Comparison of ENCODE assay signal across 9 cellular contexts in the genomic region with DNA sequence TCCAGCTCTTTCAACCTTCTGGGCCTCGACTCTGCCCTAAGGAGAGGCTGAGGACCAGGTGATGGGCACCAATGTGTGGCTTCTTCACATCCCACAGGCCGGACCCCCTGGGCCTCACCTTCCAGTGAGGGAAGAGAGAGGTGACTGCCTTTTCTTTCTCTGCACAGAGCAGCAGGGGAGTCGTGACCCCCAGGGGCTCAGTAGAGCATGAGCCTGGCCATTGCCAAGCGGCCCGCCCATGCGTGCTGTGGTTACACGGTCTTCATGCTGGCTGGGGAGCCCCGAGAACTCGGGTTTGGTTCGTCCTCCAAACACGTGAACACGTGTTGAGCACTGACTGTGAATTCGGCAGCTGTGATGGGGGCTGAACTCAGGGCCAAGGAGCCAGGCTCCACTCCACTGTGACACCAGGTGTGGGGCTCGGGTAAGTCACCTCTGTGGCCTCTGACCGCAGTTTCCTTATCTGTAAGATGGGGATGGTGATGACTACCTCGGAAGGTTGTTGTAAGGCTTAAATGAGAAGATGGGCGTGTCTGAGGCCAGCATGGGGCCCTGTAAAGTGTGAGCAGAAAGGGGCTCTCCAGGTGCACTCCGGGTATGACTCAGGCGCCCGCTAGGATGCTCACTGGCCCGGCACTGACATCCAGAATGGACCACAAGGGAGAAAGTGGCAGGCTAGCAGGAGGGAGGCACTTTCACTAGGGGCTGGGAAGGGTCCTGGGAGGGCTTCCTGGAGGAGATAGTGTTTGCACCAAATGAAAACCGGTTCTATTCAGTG. TPM values are rescaled to one million over a fixed set of nuclear protein-coding genes. Genes with fewer than 3 reads are reported as not detected.
DNase-seq lines count a peak whose midpoint lies in the region; ATAC-seq and TF ChIP-seq lines count a peak whose summit lies in the region.
"Had no signal": no experiment of that assay in that cellular context is flagged by ENCODE, and none has a peak within 500 bp of the region (broad histone marks: within the 10 kb centered on the region; RNA-seq: fewer than 3 reads in every experiment).

No MANE protein-coding gene starts in this region.

- no peaks in the 10 kb centered on the region for H3K36me3 ChIP-seq in gastroesophageal sphincter
- H3K36me3 ChIP-seq: neutrophil had no signal

- in situ Hi-C loops in ACHN (cut with HindIII; ENCODE audit: low pct_ligation_motif_present, low pct_unique_long_range_greater_than_20kb, low sequenced_read_pairs): no loop called here

- no peaks in the 10 kb centered on the region for H3K4me1 ChIP-seq in gastroesophageal sphincter

- TF ChIP-seq CTCF in gastroesophageal sphincter (IDR thresholded peaks at IDR 0.05): no peak

- no peak overlapping the region for H3K4me3 ChIP-seq in gastroesophageal sphincter

- TF ChIP-seq EP300 in gastroesophageal sphincter (IDR thresholded peaks at IDR 0.05): no peak

- DNase-seq in ACHN (peak; percentile 53), HK-2 (ENCODE audit: unreplicated experiment) (no peak), hippocampal formation (lab: John Stamatoyannopoulos, UW) (no peak)
- DNase-seq in activated T-cell treated with anti-CD3 and anti-CD28 coated beads, Interleukin-2, amount 50 U/mL, for 48 hours: peak; percentile 79 to 81
- peak; percentile 21 for DNase-seq in stimulated activated CD8-positive, alpha-beta memory T cell treated with anti-CD3 and anti-CD28 coated beads, Interleukin-15, amount 100 ng/mL, for 24 hours (ENCODE audit: low read depth)

- ATAC-seq in GM19463 (IDR thresholded peaks at IDR 0.05; ENCODE audit: unreplicated experiment) (peak; percentile 80), HG03521 (IDR thresholded peaks at IDR 0.05; ENCODE audit: unreplicated experiment) (peak; percentile 84), gastroesophageal sphincter (no peak)

- no peaks in the 10 kb centered on the region for H3K9me3 ChIP-seq in gastroesophageal sphincter
- H3K9me3 ChIP-seq: neutrophil had no signal

- no peak for TF ChIP-seq POLR2A in gastroesophageal sphincter (IDR thresholded peaks at IDR 0.05)

- 87 to 100% methylated on average over 1 to 19 of the region's 22 CpGs for WGBS in gastroesophageal sphincter (ENCODE audit: low coverage in 1 of 2), 2 donors

- no peak overlapping the region for H3K27ac ChIP-seq in gastroesophageal sphincter
- H3K27ac ChIP-seq: neutrophil had no signal

- no peaks in the 10 kb centered on the region for H3K27me3 ChIP-seq in gastroesophageal sphincter
- H3K27me3 ChIP-seq: neutrophil had no signal

RNA-seq across cellular contexts. Expression of gene GRHPR, which starts 13.4 kb away (rescaled TPM):
- 100 to 1,000 TPM; 119 to 144 (median 134) TPM for total RNA-seq in gastroesophageal sphincter

RNA-seq across cellular contexts. Expression of gene ZBTB5, which starts 56.1 kb away (rescaled TPM):
- 10 to 100 TPM; 12.3 to 15.8 (median 13.5) TPM for total RNA-seq in gastroesophageal sphincter

Comparison
In these comparisons a context has a peak if more than half of its experiments do, and no peak if none do; other contexts are left out.
1. DNase-seq: peak in ACHN (single experiment), activated T-cell treated with anti-CD3 and anti-CD28 coated beads, Interleukin-2, amount 50 U/mL, for 48 hours (2 of 2) and stimulated activated CD8-positive, alpha-beta memory T cell treated with anti-CD3 and anti-CD28 coated beads, Interleukin-15, amount 100 ng/mL, for 24 hours (single experiment); none in HK-2 (single experiment) and hippocampal formation (0 of 2).